In genomic region chr1:110979154-110979553, GRCh38 we compare ENCODE assay signal across 34 cellular contexts.
"Had no signal": no experiment of that assay in that cellular context is flagged by ENCODE, and none has a peak within 500 bp of the region (broad histone marks: within the 10 kb centered on the region; RNA-seq: fewer than 3 reads in every experiment).

No MANE protein-coding gene starts in this region.

- H3K36me3 ChIP-seq: MG63 had no signal

- H3K27me3 ChIP-seq: MG63 had no signal

- DNase-seq: Karpas-422, Kasumi-1, MG63, MM.1S, MV-4-11, NCI-H1048, NCI-H1092, NCI-H1092 treated with DMSO at 0.1 percent for 48 hours, NCI-H1105, NCI-H1105 treated with DMSO at 0.1 percent for 48 hours, NCI-H1417, NCI-H1417 treated with DMSO at 0.1 percent for 48 hours, NCI-H1436, NCI-H1436 treated with DMSO at 0.1 percent for 48 hours, NCI-H146, NCI-H1694, NCI-H1694 treated with DMSO at 0.1 percent for 48 hours, NCI-H187, NCI-H187 treated with DMSO at 0.1 percent for 48 hours, NCI-H1930, NCI-H2029, NCI-H2029 treated with DMSO at 0.1 percent for 48 hours, NCI-H2081, NCI-H2081 treated with DMSO at 0.1 percent for 48 hours, NCI-H2107, NCI-H2171, NCI-H2171 treated with DMSO at 0.1 percent for 48 hours, NCI-H2227 treated with DMSO at 0.1 percent for 48 hours, NCI-H226, NCI-H345, NCI-H446, NCI-H446 treated with DMSO at 0.1 percent for 48 hours, NCI-H510A, NCI-H510A treated with DMSO at 0.1 percent for 48 hours had no signal

- H3K4me3 ChIP-seq: MG63 had no signal

- H3K9me3 ChIP-seq: MG63 had no signal
